In the genomic region with DNA sequence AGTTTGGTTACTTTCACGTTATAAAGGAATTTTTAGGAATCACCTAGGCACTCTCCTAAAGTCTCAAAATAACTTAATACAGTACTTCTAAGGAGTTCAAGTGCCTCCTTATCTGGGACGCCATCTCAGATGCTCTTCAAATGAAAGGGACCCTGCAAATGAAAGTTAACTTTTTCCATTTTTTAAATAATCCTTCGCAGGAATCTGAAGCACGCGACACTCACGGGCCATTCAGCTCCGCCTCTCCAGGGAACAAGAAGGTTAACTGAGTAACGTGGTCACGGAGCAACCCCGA, we compare ENCODE assay signal across 1 cellular context.
A peak's percentile ranks its signal among the peaks of the same experiment; 100 is the strongest.
TF ChIP-seq lines count a peak whose summit lies in the region.

No MANE protein-coding gene starts in this region.

TF ChIP-seq in K562, 482 proteins besides CTCF, POLR2A, EP300 and RAD21 (continued from another document):
- TF ChIP-seq, protein P1, sequence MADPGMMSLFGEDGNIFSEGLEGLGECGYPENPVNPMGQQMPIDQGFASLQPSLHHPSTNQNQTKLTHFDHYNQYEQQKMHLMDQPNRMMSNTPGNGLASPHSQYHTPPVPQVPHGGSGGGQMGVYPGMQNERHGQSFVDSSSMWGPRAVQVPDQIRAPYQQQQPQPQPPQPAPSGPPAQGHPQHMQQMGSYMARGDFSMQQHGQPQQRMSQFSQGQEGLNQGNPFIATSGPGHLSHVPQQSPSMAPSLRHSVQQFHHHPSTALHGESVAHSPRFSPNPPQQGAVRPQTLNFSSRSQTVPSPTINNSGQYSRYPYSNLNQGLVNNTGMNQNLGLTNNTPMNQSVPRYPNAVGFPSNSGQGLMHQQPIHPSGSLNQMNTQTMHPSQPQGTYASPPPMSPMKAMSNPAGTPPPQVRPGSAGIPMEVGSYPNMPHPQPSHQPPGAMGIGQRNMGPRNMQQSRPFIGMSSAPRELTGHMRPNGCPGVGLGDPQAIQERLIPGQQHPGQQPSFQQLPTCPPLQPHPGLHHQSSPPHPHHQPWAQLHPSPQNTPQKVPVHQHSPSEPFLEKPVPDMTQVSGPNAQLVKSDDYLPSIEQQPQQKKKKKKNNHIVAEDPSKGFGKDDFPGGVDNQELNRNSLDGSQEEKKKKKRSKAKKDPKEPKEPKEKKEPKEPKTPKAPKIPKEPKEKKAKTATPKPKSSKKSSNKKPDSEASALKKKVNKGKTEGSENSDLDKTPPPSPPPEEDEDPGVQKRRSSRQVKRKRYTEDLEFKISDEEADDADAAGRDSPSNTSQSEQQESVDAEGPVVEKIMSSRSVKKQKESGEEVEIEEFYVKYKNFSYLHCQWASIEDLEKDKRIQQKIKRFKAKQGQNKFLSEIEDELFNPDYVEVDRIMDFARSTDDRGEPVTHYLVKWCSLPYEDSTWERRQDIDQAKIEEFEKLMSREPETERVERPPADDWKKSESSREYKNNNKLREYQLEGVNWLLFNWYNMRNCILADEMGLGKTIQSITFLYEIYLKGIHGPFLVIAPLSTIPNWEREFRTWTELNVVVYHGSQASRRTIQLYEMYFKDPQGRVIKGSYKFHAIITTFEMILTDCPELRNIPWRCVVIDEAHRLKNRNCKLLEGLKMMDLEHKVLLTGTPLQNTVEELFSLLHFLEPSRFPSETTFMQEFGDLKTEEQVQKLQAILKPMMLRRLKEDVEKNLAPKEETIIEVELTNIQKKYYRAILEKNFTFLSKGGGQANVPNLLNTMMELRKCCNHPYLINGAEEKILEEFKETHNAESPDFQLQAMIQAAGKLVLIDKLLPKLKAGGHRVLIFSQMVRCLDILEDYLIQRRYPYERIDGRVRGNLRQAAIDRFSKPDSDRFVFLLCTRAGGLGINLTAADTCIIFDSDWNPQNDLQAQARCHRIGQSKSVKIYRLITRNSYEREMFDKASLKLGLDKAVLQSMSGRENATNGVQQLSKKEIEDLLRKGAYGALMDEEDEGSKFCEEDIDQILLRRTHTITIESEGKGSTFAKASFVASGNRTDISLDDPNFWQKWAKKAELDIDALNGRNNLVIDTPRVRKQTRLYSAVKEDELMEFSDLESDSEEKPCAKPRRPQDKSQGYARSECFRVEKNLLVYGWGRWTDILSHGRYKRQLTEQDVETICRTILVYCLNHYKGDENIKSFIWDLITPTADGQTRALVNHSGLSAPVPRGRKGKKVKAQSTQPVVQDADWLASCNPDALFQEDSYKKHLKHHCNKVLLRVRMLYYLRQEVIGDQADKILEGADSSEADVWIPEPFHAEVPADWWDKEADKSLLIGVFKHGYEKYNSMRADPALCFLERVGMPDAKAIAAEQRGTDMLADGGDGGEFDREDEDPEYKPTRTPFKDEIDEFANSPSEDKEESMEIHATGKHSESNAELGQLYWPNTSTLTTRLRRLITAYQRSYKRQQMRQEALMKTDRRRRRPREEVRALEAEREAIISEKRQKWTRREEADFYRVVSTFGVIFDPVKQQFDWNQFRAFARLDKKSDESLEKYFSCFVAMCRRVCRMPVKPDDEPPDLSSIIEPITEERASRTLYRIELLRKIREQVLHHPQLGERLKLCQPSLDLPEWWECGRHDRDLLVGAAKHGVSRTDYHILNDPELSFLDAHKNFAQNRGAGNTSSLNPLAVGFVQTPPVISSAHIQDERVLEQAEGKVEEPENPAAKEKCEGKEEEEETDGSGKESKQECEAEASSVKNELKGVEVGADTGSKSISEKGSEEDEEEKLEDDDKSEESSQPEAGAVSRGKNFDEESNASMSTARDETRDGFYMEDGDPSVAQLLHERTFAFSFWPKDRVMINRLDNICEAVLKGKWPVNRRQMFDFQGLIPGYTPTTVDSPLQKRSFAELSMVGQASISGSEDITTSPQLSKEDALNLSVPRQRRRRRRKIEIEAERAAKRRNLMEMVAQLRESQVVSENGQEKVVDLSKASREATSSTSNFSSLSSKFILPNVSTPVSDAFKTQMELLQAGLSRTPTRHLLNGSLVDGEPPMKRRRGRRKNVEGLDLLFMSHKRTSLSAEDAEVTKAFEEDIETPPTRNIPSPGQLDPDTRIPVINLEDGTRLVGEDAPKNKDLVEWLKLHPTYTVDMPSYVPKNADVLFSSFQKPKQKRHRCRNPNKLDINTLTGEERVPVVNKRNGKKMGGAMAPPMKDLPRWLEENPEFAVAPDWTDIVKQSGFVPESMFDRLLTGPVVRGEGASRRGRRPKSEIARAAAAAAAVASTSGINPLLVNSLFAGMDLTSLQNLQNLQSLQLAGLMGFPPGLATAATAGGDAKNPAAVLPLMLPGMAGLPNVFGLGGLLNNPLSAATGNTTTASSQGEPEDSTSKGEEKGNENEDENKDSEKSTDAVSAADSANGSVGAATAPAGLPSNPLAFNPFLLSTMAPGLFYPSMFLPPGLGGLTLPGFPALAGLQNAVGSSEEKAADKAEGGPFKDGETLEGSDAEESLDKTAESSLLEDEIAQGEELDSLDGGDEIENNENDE (IDR thresholded peaks at IDR 0.05; ENCODE audit: low read depth, low read length): no peak
- TF ChIP-seq, protein P2, sequence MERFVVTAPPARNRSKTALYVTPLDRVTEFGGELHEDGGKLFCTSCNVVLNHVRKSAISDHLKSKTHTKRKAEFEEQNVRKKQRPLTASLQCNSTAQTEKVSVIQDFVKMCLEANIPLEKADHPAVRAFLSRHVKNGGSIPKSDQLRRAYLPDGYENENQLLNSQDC (CRISPR knock-in tag; IDR thresholded peaks at IDR 0.05): 0 out of 2 replicates have a peak, but pooled peaks have one; percentile 38
- TF ChIP-seq POLR2AphosphoS2 (IDR thresholded peaks at IDR 0.05; ENCODE audit: low read length) (no peak), SMARCE1 (IDR thresholded peaks at IDR 0.05) (0 out of 2 replicates have a peak, but pooled peaks have one; percentile 11), NFE2L1 (tag; IDR thresholded peaks at IDR 0.05; ENCODE audit: borderline replicate concordance, low read depth) (no peak), ZNF197 (CRISPR knock-in tag; IDR thresholded peaks at IDR 0.05; ENCODE audit: low read depth) (no peak), PYGO2 (tag; IDR thresholded peaks at IDR 0.05) (no peak), TAF9B (IDR thresholded peaks at IDR 0.05; ENCODE audit: partially characterized antibody) (no peak), MEF2D (tag; conservative IDR thresholded peaks at IDR 0.05; ENCODE audit: low read depth) (no peak), MTA3 (IDR thresholded peaks at IDR 0.05; ENCODE audit: borderline replicate concordance) (no peak), BCL6 (CRISPR knock-in tag; IDR thresholded peaks at IDR 0.05) (no peak), ZNF24 (IDR thresholded peaks at IDR 0.05) (no peak), RBM39 (optimal IDR thresholded peaks at IDR 0.05; ENCODE audit: low read depth, low read length) (no peak), ZBED1 (IDR thresholded peaks at IDR 0.05) (no peak), TAF7 (tag; IDR thresholded peaks at IDR 0.05) (no peak), FOSL1 (tag; conservative IDR thresholded peaks at IDR 0.05) (peak; percentile 35), ZNF384 (IDR thresholded peaks at IDR 0.05; ENCODE audit: low read depth, low read length) (0 out of 2 replicates have a peak, but pooled peaks have one; percentile 7), FOXA1 (IDR thresholded peaks at IDR 0.05; ENCODE audit: borderline replicate concordance) (no peak), TCF7 (IDR thresholded peaks at IDR 0.05; ENCODE audit: borderline replicate concordance) (0 out of 2 replicates have a peak, but pooled peaks have one; percentile 15), ZNF717 (CRISPR knock-in tag; IDR thresholded peaks at IDR 0.05) (no peak), KAT2B (IDR thresholded peaks at IDR 0.05; ENCODE audit: low read depth, low read length) (no peak), NCOA4 (IDR thresholded peaks at IDR 0.05; ENCODE audit: partially characterized antibody) (no peak), RCOR1 (IDR thresholded peaks at IDR 0.05; ENCODE audit: borderline replicate concordance in 1 of 2, low read depth in 2 of 2, low read length in 2 of 2) (no peak), PML (IDR thresholded peaks at IDR 0.05; ENCODE audit: low read length) (no peak), POLR2H (tag; IDR thresholded peaks at IDR 0.05; ENCODE audit: low read depth) (no peak), HDAC6 (IDR thresholded peaks at IDR 0.05; ENCODE audit: low read depth, low read length) (no peak), NR3C1 (CRISPR knock-in tag; IDR thresholded peaks at IDR 0.05) (no peak), RBM14 (IDR thresholded peaks at IDR 0.05; ENCODE audit: borderline replicate concordance, insufficient read depth, low read depth, low read length) (no peak), LEF1 (IDR thresholded peaks at IDR 0.05) (peak; percentile 40; the same call in 1 of the 2 replicates), GATA2 (CRISPR knock-in tag; IDR thresholded peaks at IDR 0.05) (peak; percentile 73), BRD9 (IDR thresholded peaks at IDR 0.05; ENCODE audit: low read depth, partially characterized antibody) (peak; percentile 42), ILK (tag; IDR thresholded peaks at IDR 0.05; ENCODE audit: borderline replicate concordance, low read depth) (no peak), ZNF551 (CRISPR knock-in tag; IDR thresholded peaks at IDR 0.05) (no peak)
- TF ChIP-seq, protein P3, sequence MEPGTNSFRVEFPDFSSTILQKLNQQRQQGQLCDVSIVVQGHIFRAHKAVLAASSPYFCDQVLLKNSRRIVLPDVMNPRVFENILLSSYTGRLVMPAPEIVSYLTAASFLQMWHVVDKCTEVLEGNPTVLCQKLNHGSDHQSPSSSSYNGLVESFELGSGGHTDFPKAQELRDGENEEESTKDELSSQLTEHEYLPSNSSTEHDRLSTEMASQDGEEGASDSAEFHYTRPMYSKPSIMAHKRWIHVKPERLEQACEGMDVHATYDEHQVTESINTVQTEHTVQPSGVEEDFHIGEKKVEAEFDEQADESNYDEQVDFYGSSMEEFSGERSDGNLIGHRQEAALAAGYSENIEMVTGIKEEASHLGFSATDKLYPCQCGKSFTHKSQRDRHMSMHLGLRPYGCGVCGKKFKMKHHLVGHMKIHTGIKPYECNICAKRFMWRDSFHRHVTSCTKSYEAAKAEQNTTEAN (CRISPR knock-in tag; IDR thresholded peaks at IDR 0.05): no peak
- TF ChIP-seq, protein P4, sequence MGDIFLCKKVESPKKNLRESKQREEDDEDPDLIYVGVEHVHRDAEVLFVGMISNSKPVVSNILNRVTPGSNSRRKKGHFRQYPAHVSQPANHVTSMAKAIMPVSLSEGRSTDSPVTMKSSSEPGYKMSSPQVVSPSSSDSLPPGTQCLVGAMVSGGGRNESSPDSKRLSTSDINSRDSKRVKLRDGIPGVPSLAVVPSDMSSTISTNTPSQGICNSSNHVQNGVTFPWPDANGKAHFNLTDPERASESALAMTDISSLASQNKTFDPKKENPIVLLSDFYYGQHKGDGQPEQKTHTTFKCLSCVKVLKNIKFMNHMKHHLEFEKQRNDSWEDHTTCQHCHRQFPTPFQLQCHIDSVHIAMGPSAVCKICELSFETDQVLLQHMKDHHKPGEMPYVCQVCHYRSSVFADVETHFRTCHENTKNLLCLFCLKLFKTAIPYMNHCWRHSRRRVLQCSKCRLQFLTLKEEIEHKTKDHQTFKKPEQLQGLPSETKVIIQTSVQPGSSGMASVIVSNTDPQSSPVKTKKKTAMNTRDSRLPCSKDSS (IDR thresholded peaks at IDR 0.05; ENCODE audit: low read depth, partially characterized antibody): no peak
- TF ChIP-seq, protein P5, sequence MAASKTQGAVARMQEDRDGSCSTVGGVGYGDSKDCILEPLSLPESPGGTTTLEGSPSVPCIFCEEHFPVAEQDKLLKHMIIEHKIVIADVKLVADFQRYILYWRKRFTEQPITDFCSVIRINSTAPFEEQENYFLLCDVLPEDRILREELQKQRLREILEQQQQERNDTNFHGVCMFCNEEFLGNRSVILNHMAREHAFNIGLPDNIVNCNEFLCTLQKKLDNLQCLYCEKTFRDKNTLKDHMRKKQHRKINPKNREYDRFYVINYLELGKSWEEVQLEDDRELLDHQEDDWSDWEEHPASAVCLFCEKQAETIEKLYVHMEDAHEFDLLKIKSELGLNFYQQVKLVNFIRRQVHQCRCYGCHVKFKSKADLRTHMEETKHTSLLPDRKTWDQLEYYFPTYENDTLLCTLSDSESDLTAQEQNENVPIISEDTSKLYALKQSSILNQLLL (CRISPR knock-in tag; IDR thresholded peaks at IDR 0.05; ENCODE audit: borderline replicate concordance): no peak
- TF ChIP-seq, protein P6, sequence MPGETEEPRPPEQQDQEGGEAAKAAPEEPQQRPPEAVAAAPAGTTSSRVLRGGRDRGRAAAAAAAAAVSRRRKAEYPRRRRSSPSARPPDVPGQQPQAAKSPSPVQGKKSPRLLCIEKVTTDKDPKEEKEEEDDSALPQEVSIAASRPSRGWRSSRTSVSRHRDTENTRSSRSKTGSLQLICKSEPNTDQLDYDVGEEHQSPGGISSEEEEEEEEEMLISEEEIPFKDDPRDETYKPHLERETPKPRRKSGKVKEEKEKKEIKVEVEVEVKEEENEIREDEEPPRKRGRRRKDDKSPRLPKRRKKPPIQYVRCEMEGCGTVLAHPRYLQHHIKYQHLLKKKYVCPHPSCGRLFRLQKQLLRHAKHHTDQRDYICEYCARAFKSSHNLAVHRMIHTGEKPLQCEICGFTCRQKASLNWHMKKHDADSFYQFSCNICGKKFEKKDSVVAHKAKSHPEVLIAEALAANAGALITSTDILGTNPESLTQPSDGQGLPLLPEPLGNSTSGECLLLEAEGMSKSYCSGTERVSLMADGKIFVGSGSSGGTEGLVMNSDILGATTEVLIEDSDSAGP (CRISPR knock-in tag; IDR thresholded peaks at IDR 0.05): no peak
